10 cellular contexts compared by ENCODE assay signal in genomic region chr11:8826901-8827560, GRCh38.
A peak's percentile ranks its signal among the peaks of the same experiment; 100 is the strongest.
DNase-seq lines count a peak whose midpoint lies in the region; ATAC-seq, FAIRE-seq and TF ChIP-seq lines count a peak whose summit lies in the region.
"Had no signal": no experiment of that assay in that cellular context is flagged by ENCODE, and none has a peak within 500 bp of the region (broad histone marks: within the 10 kb centered on the region; RNA-seq: fewer than 3 reads in every experiment).

No MANE protein-coding gene starts in this region.

- H3K14ac ChIP-seq in H1 (ENCODE audit: insufficient read length), result no peak overlapping the region

- H3K79me2 ChIP-seq in H1 (ENCODE audit: control insufficient read depth in 1 of 2, insufficient read depth in 2 of 2, low read length in 2 of 2), result no peaks in the 10 kb centered on the region
- H3K79me2 ChIP-seq in OCI-LY7 (ENCODE audit: insufficient read depth, low read depth, low read length), result no peaks in the 10 kb centered on the region

- TF ChIP-seq POLR2A in H1 (IDR thresholded peaks at IDR 0.05; ENCODE audit: control extremely low read depth in 1 of 2, low read depth in 2 of 2, low read length in 2 of 2) (no peak), ovary (IDR thresholded peaks at IDR 0.05) (no peak), thyroid gland (IDR thresholded peaks at IDR 0.05) (no peak)

- no peak overlapping the region for H4K8ac ChIP-seq in H1 (ENCODE audit: extremely low read depth, insufficient read depth, low read length)

- H3K4me1 ChIP-seq in BLaER1, result peaks cover 66% of the 10 kb centered on the region
- peaks cover 0 to 19% (median 14%) of the 10 kb centered on the region in 4 experiments; a peak in 6 of 7 replicates for H3K4me1 ChIP-seq in H1 (replicated peaks in 1 of 4; ENCODE audit: control insufficient read depth in 3 of 4, insufficient read depth in 4 of 4, low read length in 3 of 4)
- H3K4me1 ChIP-seq in ovary (ENCODE audit: insufficient read depth), result peaks cover 21% of the 10 kb centered on the region
- H3K4me1 ChIP-seq in OCI-LY7 (ENCODE audit: insufficient read depth, low read length, poor library complexity, severe bottlenecking), result no peaks in the 10 kb centered on the region
- H3K4me1 ChIP-seq in thyroid gland, result peaks cover 6 to 21% of the 10 kb centered on the region in 2 donors

- TF ChIP-seq RAD21 in H1 (IDR thresholded peaks at IDR 0.05 in 1 of 2, conservative IDR thresholded peaks at IDR 0.05 in 1 of 2; ENCODE audit: low read depth in 2 of 2, low read length in 2 of 2), result no peak

- no peak overlapping the region for H2BK120ac ChIP-seq in H1 (replicated peaks; ENCODE audit: low read depth, low read length)

- no peak overlapping the region for H3K4ac ChIP-seq in H1 (replicated peaks; ENCODE audit: insufficient read length, low read depth, low read length)

- no peak overlapping the region for H2AK5ac ChIP-seq in H1 (ENCODE audit: low read depth, low read length)

- H3K27ac ChIP-seq in BLaER1, result no peak overlapping the region
- H3K27ac ChIP-seq in H1 (ENCODE audit: low read depth, low read length), result peak overlapping the region; percentile 26; the same call in 1 of the 2 replicates
- peak overlapping the region in 1 of 2 donors; percentile 72 for H3K27ac ChIP-seq in ovary
- H3K27ac ChIP-seq in OCI-LY7 (ENCODE audit: low read depth, low read length, poor library complexity, severe bottlenecking), result no peak overlapping the region
- no peak overlapping the region for H3K27ac ChIP-seq in thyroid gland

- H4K5ac ChIP-seq in H1 (ENCODE audit: insufficient read length, low read depth, low read length), result no peak overlapping the region

- CTCF ChIA-PET in H1 (lab: Charles Lee; ENCODE audit: partially characterized antibody) (interaction anchor here (0.7 to 3.2 kb wide), 14 partner anchors 9 to 188 kb away, joined by 3 to 12 read pairs (median 3); a partner anchor contains a TSS), OCI-LY7 (lab: Charles Lee; ENCODE audit: unreplicated experiment) (interaction anchor here (0.6 kb wide), 1 partner anchor 9 kb away, joined by 3 read pairs; no protein-coding TSS in a partner anchor)

- H3K27me3 ChIP-seq in BLaER1 (no peaks in the 10 kb centered on the region), H1 (replicated peaks in 1 of 4; ENCODE audit: control insufficient read depth in 3 of 4, extremely low read depth in 1 of 4, insufficient read depth in 3 of 4, low read length in 3 of 4) (no peaks in the 10 kb centered on the region), ovary (no peaks in the 10 kb centered on the region), thyroid gland (no peaks in the 10 kb centered on the region)

- no peak overlapping the region; the same call in 1 of the 2 replicates for H2BK15ac ChIP-seq in H1 (ENCODE audit: low read length)

- H4K91ac ChIP-seq in H1 (replicated peaks; ENCODE audit: insufficient read length, low read length), result peak overlapping the region; percentile 38

- peak; percentile 19 for FAIRE-seq in H1 (lab: Jason Lieb, UNC)

- WGBS in H1 (ENCODE audit: extremely low coverage in 1 of 2, insufficient coverage in 1 of 2, insufficient read length in 1 of 2, insufficient replicate concordance in 2 of 2, low coverage in 1 of 2, low lambda C conversion rate in 2 of 2, missing lambda C conversion rate in 1 of 2), 2 experiments, result 69% methylated on average over 6 of the region's 6 CpGs; no CpG with 5 or more reads in 1 of the 2 experiments
- WGBS in ovary, 3 donors, result 7 to 19% (median 15%) methylated on average over 6 of the region's 6 CpGs
- WGBS in thyroid gland, 2 donors, result 64 to 68% methylated on average over 6 of the region's 6 CpGs

- intact Hi-C loops in ovary (cut with DNase I) (loop anchor here in 1 of 4 donors (5.0 kb wide), 1 partner anchor 45 kb away; no protein-coding TSS in a partner anchor), OCI-LY7 (cut with micrococcal nuclease; ENCODE audit: unreplicated experiment) (no loop called here), thyroid gland (cut with DNase I) (no loop called here)

- H3K23ac ChIP-seq in H1 (ENCODE audit: insufficient read length), result no peak overlapping the region

- H3K9me2 ChIP-seq in OCI-LY7 (ENCODE audit: insufficient read depth, low read length), result no peaks in the 10 kb centered on the region

- H3K9me3 ChIP-seq in BLaER1, result no peaks in the 10 kb centered on the region
- no peaks in the 10 kb centered on the region for H3K9me3 ChIP-seq in H1 (ENCODE audit: insufficient read depth in 2 of 2, low read depth in 1 of 2, low read length in 1 of 2)
- H3K9me3 ChIP-seq in ovary, result no peaks in the 10 kb centered on the region
- no peaks in the 10 kb centered on the region for H3K9me3 ChIP-seq in OCI-LY7 (ENCODE audit: low read length)
- H3K9me3 ChIP-seq in thyroid gland, result no peaks in the 10 kb centered on the region

- DNase-seq in MV-4-11 (lab: John Stamatoyannopoulos, UW), result peak; percentile 67
- no peak for DNase-seq in H1 (ENCODE audit: low read depth in 1 of 2, low spot score in 2 of 2)
- peak; percentile 44 to 84 (median 82) for DNase-seq in ovary
- no peak for DNase-seq in NCI-H187 (lab: John Stamatoyannopoulos, UW)
- DNase-seq in OCI-LY7 (ENCODE audit: low spot score), result no peak
- DNase-seq in thyroid gland, result no peak
- DNase-seq: C1 segment of cervical spinal cord, NCI-H446 had no signal

- POLR2A ChIA-PET in H1 (lab: Charles Lee; ENCODE audit: partially characterized antibody), result interaction anchor here (1.0 to 2.2 kb wide), 6 partner anchors 7 to 222 kb away, joined by 3 to 7 read pairs (median 6); no protein-coding TSS in a partner anchor
- POLR2A ChIA-PET in OCI-LY7 (lab: Charles Lee), result no interaction called here

- H2BK12ac ChIP-seq in H1 (ENCODE audit: low read depth, low read length), result 0 out of 2 replicates have a peak overlapping the region, but pooled peaks have one; percentile 5

- no peak for ATAC-seq in GM18858 (IDR thresholded peaks at IDR 0.05; ENCODE audit: unreplicated experiment)

- no peak overlapping the region for H2BK20ac ChIP-seq in H1 (ENCODE audit: low read length)

- peaks cover 4% of the 10 kb centered on the region; the same call in 1 of the 2 replicates for H3K23me2 ChIP-seq in H1 (ENCODE audit: low read depth, low read length)

- H3K4me2 ChIP-seq in BLaER1 (0 out of 2 replicates have a peak overlapping the region, but pooled peaks have one; percentile 64), H1 (ENCODE audit: insufficient read depth in 1 of 2, low read depth in 2 of 2, low read length in 2 of 2) (no peak overlapping the region), OCI-LY7 (ENCODE audit: low read length) (no peak overlapping the region)

- H3K56ac ChIP-seq in H1 (replicated peaks; ENCODE audit: insufficient read length, low read depth, low read length), result no peak overlapping the region

- BruUV-seq in OCI-LY7 (replicated peaks; lab: Mats Ljungman, UMichigan), result no TSS peak

- H3K36me3 ChIP-seq in BLaER1, result no peaks in the 10 kb centered on the region
- no peaks in the 10 kb centered on the region for H3K36me3 ChIP-seq in H1 (ENCODE audit: control insufficient read depth in 2 of 4, insufficient read depth in 4 of 4, low read length in 3 of 4)
- H3K36me3 ChIP-seq in ovary, result no peaks in the 10 kb centered on the region
- no peaks in the 10 kb centered on the region for H3K36me3 ChIP-seq in OCI-LY7 (ENCODE audit: insufficient read depth, low read length)
- H3K36me3 ChIP-seq in thyroid gland, result no peaks in the 10 kb centered on the region

- H3K4me3 ChIP-seq in BLaER1 (no peak overlapping the region), H1 (ENCODE audit: extremely low read depth in 1 of 4, insufficient read depth in 2 of 4, low read depth in 3 of 4, low read length in 4 of 4) (no peak overlapping the region; a peak in 1 of 8 replicates), ovary (no peak overlapping the region), OCI-LY7 (ENCODE audit: low read depth, low read length, poor library complexity, severe bottlenecking) (no peak overlapping the region), thyroid gland (replicated peaks in 1 of 3) (no peak overlapping the region)

- H2AFZ ChIP-seq in H1 (ENCODE audit: low read length) (no peak overlapping the region), OCI-LY7 (ENCODE audit: low read length) (no peak overlapping the region)

- H3K9ac ChIP-seq in BLaER1 (no peak overlapping the region), H1 (replicated peaks in 1 of 4; ENCODE audit: extremely low read depth in 1 of 4, low read depth in 3 of 4, low read length in 3 of 4) (no peak overlapping the region)

- TF ChIP-seq CTCF in H1 (IDR thresholded peaks at IDR 0.05; ENCODE audit: control extremely low read depth in 1 of 3, insufficient read depth in 1 of 3, low read depth in 1 of 3, low read length in 3 of 3), result no peak
- no peak for TF ChIP-seq CTCF in ovary (IDR thresholded peaks at IDR 0.05)
- TF ChIP-seq CTCF in OCI-LY7 (conservative IDR thresholded peaks at IDR 0.05; ENCODE audit: low read length), result no peak
- TF ChIP-seq CTCF in thyroid gland (IDR thresholded peaks at IDR 0.05), result no peak

- H2BK5ac ChIP-seq in H1 (ENCODE audit: low read depth, low read length), result no peak overlapping the region

- TF ChIP-seq EP300 in H1 (IDR thresholded peaks at IDR 0.05; ENCODE audit: borderline replicate concordance in 1 of 2, low read depth in 2 of 2, low read length in 2 of 2) (no peak), ovary (IDR thresholded peaks at IDR 0.05) (no peak)

- no peaks in the 10 kb centered on the region for H3K79me1 ChIP-seq in H1 (ENCODE audit: low read depth, low read length)

- H4K20me1 ChIP-seq in BLaER1, result no peaks in the 10 kb centered on the region
- H4K20me1 ChIP-seq in H1 (replicated peaks in 1 of 2; ENCODE audit: control insufficient read depth in 1 of 2, insufficient read depth in 2 of 2, low read length in 2 of 2), result peaks cover 0 to 3% of the 10 kb centered on the region in 2 experiments
- H4K20me1 ChIP-seq in OCI-LY7 (ENCODE audit: insufficient read depth, low read length), result no peaks in the 10 kb centered on the region

- no peak overlapping the region for H3K18ac ChIP-seq in H1 (ENCODE audit: extremely low read depth, low read length)

TF ChIP-seq in H1, 55 proteins besides CTCF, POLR2A, EP300 and RAD21 (continues in another document):
- no peak for TF ChIP-seq TCF12 (IDR thresholded peaks at IDR 0.05; ENCODE audit: low read depth, low read length)
- TF ChIP-seq E2F6 (IDR thresholded peaks at IDR 0.05), result no peak
- no peak for TF ChIP-seq NANOG (IDR thresholded peaks at IDR 0.05; ENCODE audit: insufficient read depth, low read depth, low read length, poor library complexity, severe bottlenecking)
- TF ChIP-seq GABPA (IDR thresholded peaks at IDR 0.05; ENCODE audit: borderline replicate concordance, insufficient read depth, low read length), result no peak
- TF ChIP-seq CBX8 (IDR thresholded peaks at IDR 0.05; ENCODE audit: borderline replicate concordance, low read depth, low read length), result no peak
- no peak for TF ChIP-seq POLR2AphosphoS5 (IDR thresholded peaks at IDR 0.05; ENCODE audit: low read depth, low read length)
- no peak for TF ChIP-seq RBBP5 (IDR thresholded peaks at IDR 0.05; ENCODE audit: borderline replicate concordance, low read depth, low read length)
- no peak for TF ChIP-seq SP1 (IDR thresholded peaks at IDR 0.05; ENCODE audit: low read depth, low read length)

Comparison
In these comparisons a context has a peak if more than half of its experiments do, and no peak if none do; other contexts are left out.
1. DNase-seq: peak in MV-4-11 (single experiment) and ovary (5 of 5); none in H1 (0 of 2), NCI-H187 (0 of 2), OCI-LY7 (single experiment) and thyroid gland (0 of 2).